Comparison of ENCODE assay signal across 10 cellular contexts in the genomic region with DNA sequence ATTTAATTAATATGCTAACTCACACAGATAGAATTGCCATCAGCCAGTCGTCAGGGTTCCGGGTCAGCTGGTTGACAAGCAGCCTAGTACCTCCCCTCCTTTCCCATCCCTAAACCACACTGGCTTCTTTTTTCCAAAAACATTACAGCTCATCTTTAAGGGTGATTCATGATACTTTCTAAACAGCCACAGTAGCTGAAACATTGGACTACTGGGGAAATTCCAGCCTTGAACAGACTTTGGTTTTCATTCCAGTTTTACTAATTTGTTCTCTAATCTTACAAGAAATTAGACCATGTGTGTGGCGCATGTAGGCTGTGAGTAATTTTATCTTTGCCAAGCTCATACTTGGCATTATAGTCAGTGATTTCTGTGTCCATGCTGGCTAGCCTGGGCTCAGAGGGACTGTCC.
DNase-seq lines count a peak whose midpoint lies in the region; FAIRE-seq and TF ChIP-seq lines count a peak whose summit lies in the region.
"Had no signal": no experiment of that assay in that cellular context is flagged by ENCODE, and none has a peak within 500 bp of the region (broad histone marks: within the 10 kb centered on the region; RNA-seq: fewer than 3 reads in every experiment).

No MANE protein-coding gene starts in this region.

- H3K27me3 ChIP-seq in layer of hippocampus (ENCODE audit: control insufficient read depth, insufficient read depth, low read length), result no peaks in the 10 kb centered on the region

- peak overlapping the region; percentile 58 for H3K27ac ChIP-seq in layer of hippocampus (ENCODE audit: low read depth, low read length)

- FAIRE-seq in A204.1 (lab: Jason Lieb, UNC), result peak; percentile 96
- FAIRE-seq in H54 (lab: Jason Lieb, UNC), result peak; percentile 89

- no peak for TF ChIP-seq POLR2A in H54 (IDR thresholded peaks at IDR 0.05; ENCODE audit: low read depth, low read length)

- peak; percentile 19 for DNase-seq in H54 (ENCODE audit: insufficient read length, low spot score)
- peak; percentile 84 for DNase-seq in astrocyte of the hippocampus (ENCODE audit: low read depth, low spot score)
- no peak for DNase-seq in OCI-M1 (lab: John Stamatoyannopoulos, UW)
- DNase-seq in DMS153 treated with DMSO at 0.1 percent for 48 hours (lab: John Stamatoyannopoulos, UW; ENCODE audit: unreplicated experiment), result no peak
- DNase-seq in T-helper 9 cell, result no peak
- no peak for DNase-seq in NK-92 treated with Interleukin-12 subunit alpha and Interleukin-12 subunit beta, amount 100 ng/mL, for 24 hours (lab: John Stamatoyannopoulos, UW)
- DNase-seq: DND-41, T-cell had no signal

Comparison
In these comparisons a context has a peak if more than half of its experiments do, and no peak if none do; other contexts are left out.
1. DNase-seq: peak in H54 (single experiment) and astrocyte of the hippocampus (single experiment); none in OCI-M1 (single experiment), DMS153 treated with DMSO at 0.1 percent for 48 hours (single experiment), T-helper 9 cell (single experiment) and NK-92 treated with Interleukin-12 subunit alpha and Interleukin-12 subunit beta, amount 100 ng/mL, for 24 hours (single experiment).